Comparison of ENCODE assay signal across 13 cellular contexts in the genomic region with DNA sequence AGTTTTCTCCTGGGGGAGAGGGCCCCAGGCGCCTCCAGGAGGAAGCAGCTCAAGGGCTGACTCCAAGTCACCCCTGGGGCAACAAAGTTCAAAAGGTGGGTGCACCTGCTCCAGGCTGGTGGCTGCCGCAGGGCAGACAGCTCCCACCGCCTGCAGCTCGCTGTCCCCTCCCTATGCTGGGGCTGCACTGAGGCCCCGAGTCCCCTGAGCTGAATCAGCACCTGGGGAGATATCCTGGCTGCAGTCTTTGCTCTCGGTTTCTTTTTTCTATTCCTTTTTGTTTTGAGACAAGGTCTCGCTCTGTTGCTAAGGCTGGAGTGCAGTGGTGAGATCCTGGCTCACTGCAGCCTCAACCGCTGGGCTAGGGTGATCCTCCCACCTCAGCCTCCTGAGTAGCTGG.
DNase-seq lines count a peak whose midpoint lies in the region; ATAC-seq, FAIRE-seq and TF ChIP-seq lines count a peak whose summit lies in the region.
"Had no signal": no experiment of that assay in that cellular context is flagged by ENCODE, and none has a peak within 500 bp of the region (broad histone marks: within the 10 kb centered on the region; RNA-seq: fewer than 3 reads in every experiment).

No MANE protein-coding gene starts in this region.

- H3K36me3 Mint-ChIP-seq in chondrocyte (ENCODE audit: low read depth), result no peaks in the 10 kb centered on the region
- no peaks in the 10 kb centered on the region for H3K36me3 Mint-ChIP-seq in activated CD4-positive, alpha-beta T cell treated with anti-CD3 and anti-CD28 coated beads, Interleukin-2, amount 10 ng/mL, durations not matched to agents 7 days and 5 days (ENCODE audit: low read depth)
- H3K36me3 Mint-ChIP-seq: naive thymus-derived CD4-positive, alpha-beta T cell had no signal

- CTCF ChIA-PET in activated CD4-positive, alpha-beta T cell treated with anti-CD3 and anti-CD28 coated beads, Interleukin-2, amount 10 ng/mL, durations not matched to agents 7 days and 5 days (lab: Charles Lee), result interaction anchor here (1.3 kb wide), 1 partner anchor 14 kb away, joined by 3 read pairs; no protein-coding TSS in a partner anchor

- no peak overlapping the region for H3K4me3 Mint-ChIP-seq in chondrocyte (ENCODE audit: unreplicated experiment)
- no peak overlapping the region for H3K4me3 Mint-ChIP-seq in activated CD4-positive, alpha-beta T cell treated with anti-CD3 and anti-CD28 coated beads, Interleukin-2, amount 10 ng/mL, durations not matched to agents 7 days and 5 days
- H3K4me3 Mint-ChIP-seq: activated T-cell treated with anti-CD3 and anti-CD28 coated beads, Interleukin-2, amount 50 U/mL, for 4 hours; naive thymus-derived CD4-positive, alpha-beta T cell; T-helper 2 cell treated with Interferon-gamma antibody and Interleukin-4, amounts not matched to agents 5 μg/mL and 100 μg/mL, for 36 hours had no signal

- no peaks in the 10 kb centered on the region for H3K4me1 Mint-ChIP-seq in chondrocyte (ENCODE audit: low read depth)
- no peaks in the 10 kb centered on the region for H3K4me1 Mint-ChIP-seq in activated CD4-positive, alpha-beta T cell treated with anti-CD3 and anti-CD28 coated beads, Interleukin-2, amount 10 ng/mL, durations not matched to agents 7 days and 5 days

- POLR2A ChIA-PET in activated CD4-positive, alpha-beta T cell treated with anti-CD3 and anti-CD28 coated beads, Interleukin-2, amount 10 ng/mL, durations not matched to agents 7 days and 5 days (lab: Charles Lee), result no interaction called here

- H3K27ac Mint-ChIP-seq in chondrocyte (ENCODE audit: unreplicated experiment), result no peak overlapping the region
- H3K27ac Mint-ChIP-seq in activated CD4-positive, alpha-beta T cell treated with anti-CD3 and anti-CD28 coated beads, Interleukin-2, amount 10 ng/mL, durations not matched to agents 7 days and 5 days, result no peak overlapping the region
- H3K27ac Mint-ChIP-seq: naive thymus-derived CD4-positive, alpha-beta T cell; T-helper 2 cell treated with Interferon-gamma antibody and Interleukin-4, amounts not matched to agents 5 μg/mL and 100 μg/mL, for 36 hours had no signal

- peaks cover 20% of the 10 kb centered on the region for H3K27me3 Mint-ChIP-seq in chondrocyte (ENCODE audit: low read depth)
- peaks cover 9% of the 10 kb centered on the region for H3K27me3 Mint-ChIP-seq in activated CD4-positive, alpha-beta T cell treated with anti-CD3 and anti-CD28 coated beads, Interleukin-2, amount 10 ng/mL, durations not matched to agents 7 days and 5 days

- ATAC-seq in GM18867 (IDR thresholded peaks at IDR 0.05; ENCODE audit: unreplicated experiment) (peak; percentile 93), GM21619 (IDR thresholded peaks at IDR 0.05; ENCODE audit: unreplicated experiment) (peak; percentile 90), HG03175 (IDR thresholded peaks at IDR 0.05; ENCODE audit: unreplicated experiment) (peak; percentile 95), HG02798 (IDR thresholded peaks at IDR 0.05; ENCODE audit: poor library complexity, unreplicated experiment) (no peak)
- ATAC-seq: activated T-cell treated with anti-CD3 and anti-CD28 coated beads, Interleukin-2, amount 50 U/mL, for 4 hours; naive thymus-derived CD4-positive, alpha-beta T cell; stimulated activated naive CD8-positive, alpha-beta T cell treated with anti-CD3 and anti-CD28 coated beads, Interleukin-15, Interleukin-2, amounts not matched to agents 100 U/mL and 50 U/mL, for 24 hours had no signal

- no peak for FAIRE-seq in RCC 7860 (lab: Jason Lieb, UNC)

- DNase-seq in chondrocyte (ENCODE audit: low spot score) (peak; percentile 41), RCC 7860 (ENCODE audit: low spot score) (no peak), NCI-H748 (lab: John Stamatoyannopoulos, UW; ENCODE audit: unreplicated experiment) (no peak)
- DNase-seq in activated CD4-positive, alpha-beta T cell treated with anti-CD3 and anti-CD28 coated beads, Interleukin-2, amount 10 ng/mL, durations not matched to agents 7 days and 5 days, result no peak
- DNase-seq: activated T-cell treated with anti-CD3 and anti-CD28 coated beads, Interleukin-2, amount 50 U/mL, for 4 hours; COR-L47; naive thymus-derived CD4-positive, alpha-beta T cell; stimulated activated naive CD8-positive, alpha-beta T cell treated with anti-CD3 and anti-CD28 coated beads, Interleukin-15, Interleukin-2, amounts not matched to agents 100 U/mL and 50 U/mL, for 24 hours had no signal

- no peak for TF ChIP-seq CTCF in chondrocyte (IDR thresholded peaks at IDR 0.05)

- no peaks in the 10 kb centered on the region for H3K9me3 Mint-ChIP-seq in chondrocyte (ENCODE audit: low read depth)
- no peaks in the 10 kb centered on the region for H3K9me3 Mint-ChIP-seq in activated CD4-positive, alpha-beta T cell treated with anti-CD3 and anti-CD28 coated beads, Interleukin-2, amount 10 ng/mL, durations not matched to agents 7 days and 5 days
- H3K9me3 Mint-ChIP-seq: activated T-cell treated with anti-CD3 and anti-CD28 coated beads, Interleukin-2, amount 50 U/mL, for 4 hours; naive thymus-derived CD4-positive, alpha-beta T cell; T-helper 2 cell treated with Interferon-gamma antibody and Interleukin-4, amounts not matched to agents 5 μg/mL and 100 μg/mL, for 36 hours had no signal
